In the genomic region with DNA sequence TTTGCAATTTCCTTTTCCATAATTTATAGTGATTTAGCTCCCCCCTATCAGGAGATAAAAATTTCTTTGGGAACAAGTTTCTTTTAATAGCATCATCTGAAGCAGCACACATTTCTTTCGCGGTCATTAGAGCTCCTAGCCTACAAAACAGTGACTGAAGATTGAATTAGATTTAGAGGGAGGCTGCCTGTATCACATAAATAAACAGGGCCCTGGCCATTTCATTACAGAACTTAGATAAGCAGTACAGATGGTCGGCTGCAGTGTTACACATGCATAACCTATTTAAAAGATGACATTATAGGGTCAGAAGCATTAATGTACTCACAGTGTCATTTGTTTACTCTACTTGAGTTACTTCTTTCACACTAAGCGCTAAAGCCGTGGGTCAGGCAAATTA, we compare ENCODE assay signal across 1 cellular context.
TF ChIP-seq lines count a peak whose summit lies in the region.

No MANE protein-coding gene starts in this region.

TF ChIP-seq in SK-N-SH treated with all-trans-retinoic acid at 6 μM for 48 hours, 23 proteins besides CTCF, POLR2A, EP300 and RAD21 (continued from another document):
- TF ChIP-seq ZFP3 (CRISPR knock-in tag; IDR thresholded peaks at IDR 0.05) (no peak), ARNTL (CRISPR knock-in tag; IDR thresholded peaks at IDR 0.05; ENCODE audit: borderline replicate concordance, low read depth) (0 out of 2 replicates have a peak, but pooled peaks have one; percentile 32), CSRNP3 (CRISPR knock-in tag; IDR thresholded peaks at IDR 0.05) (0 out of 2 replicates have a peak, but pooled peaks have one; percentile 17), SNAI2 (CRISPR knock-in tag; IDR thresholded peaks at IDR 0.05) (peak; percentile 55; the same call in 1 of the 2 replicates), GLIS3 (CRISPR knock-in tag; IDR thresholded peaks at IDR 0.05) (0 out of 2 replicates have a peak, but pooled peaks have one; percentile 30)
